In genomic region chr21:29499734-29500343, GRCh38 we compare ENCODE assay signal across 8 cellular contexts.
DNase-seq lines count a peak whose midpoint lies in the region; ATAC-seq and TF ChIP-seq lines count a peak whose summit lies in the region.

No MANE protein-coding gene starts in this region.

- no peak overlapping the region for H3K4me3 ChIP-seq in HFF-Myc (replicated peaks; ENCODE audit: low read depth, low read length)
- no peak overlapping the region for H3K4me3 ChIP-seq in SJCRH30

- peaks cover 3% of the 10 kb centered on the region; the same call in 1 of the 2 replicates for H3K9me3 ChIP-seq in SJCRH30 (replicated peaks)

- no peaks in the 10 kb centered on the region for H3K27me3 ChIP-seq in SJCRH30

- no peak overlapping the region for H3K27ac Mint-ChIP-seq in Calu3 (ENCODE audit: unreplicated experiment)

- ATAC-seq in HG02852 (IDR thresholded peaks at IDR 0.05; ENCODE audit: unreplicated experiment) = no peak

- CTCF ChIA-PET in Calu3 (lab: Charles Lee) = no interaction called here

- intact Hi-C loops in Calu3 (cut with micrococcal nuclease; ENCODE audit: unreplicated experiment) = no loop called here

- H3K9me3 Mint-ChIP-seq in Calu3 (ENCODE audit: low read depth, unreplicated experiment) = no peaks in the 10 kb centered on the region

- no peaks in the 10 kb centered on the region for H3K4me1 ChIP-seq in SJCRH30

- DNase-seq in Calu3 (peak; percentile 50), HFF-Myc (ENCODE audit: extremely low read depth, low read depth) (peak; percentile 17), SJCRH30 (peak; percentile 30 to 62), germinal center (ENCODE audit: low spot score) (peak; percentile 18), mesenteric fat pad (ENCODE audit: low spot score) (no peak), epidermal melanocyte (ENCODE audit: insufficient read length, low spot score) (no peak)
- no peak for DNase-seq in stimulated activated CD4-positive, alpha-beta T cell treated with anti-CD3 and anti-CD28 coated beads, Interleukin-4, amount 100 ng/mL, for 24 hours

- BruUV-seq in Calu3 (replicated peaks; lab: Mats Ljungman, UMichigan) = no TSS peak

- no peaks in the 10 kb centered on the region for H3K36me3 Mint-ChIP-seq in Calu3 (ENCODE audit: insufficient read depth, unreplicated experiment)

- H3K36me3 ChIP-seq in SJCRH30 = no peaks in the 10 kb centered on the region

- H3K4me1 Mint-ChIP-seq in Calu3 (ENCODE audit: low read depth, unreplicated experiment) = no peaks in the 10 kb centered on the region

- TF ChIP-seq CTCF in Calu3 (IDR thresholded peaks at IDR 0.05; ENCODE audit: unreplicated experiment) (peak; percentile 58), HFF-Myc (IDR thresholded peaks at IDR 0.05; ENCODE audit: low read depth, low read length, missing control alignments) (peak; percentile 73)

- no peaks in the 10 kb centered on the region for H3K27me3 Mint-ChIP-seq in Calu3 (ENCODE audit: unreplicated experiment)

- no peak overlapping the region for H3K4me3 Mint-ChIP-seq in Calu3 (ENCODE audit: low read depth, unreplicated experiment)

- H3K27ac ChIP-seq in SJCRH30 = no peak overlapping the region

Comparison
In these comparisons a context has a peak if more than half of its experiments do, and no peak if none do; other contexts are left out.
1. DNase-seq: peak in Calu3 (single experiment), HFF-Myc (single experiment), SJCRH30 (2 of 2) and germinal center (single experiment); none in mesenteric fat pad (single experiment), epidermal melanocyte (single experiment) and stimulated activated CD4-positive, alpha-beta T cell treated with anti-CD3 and anti-CD28 coated beads, Interleukin-4, amount 100 ng/mL, for 24 hours (single experiment).